ENCODE assay signal across 9 cellular contexts in the genomic region with DNA sequence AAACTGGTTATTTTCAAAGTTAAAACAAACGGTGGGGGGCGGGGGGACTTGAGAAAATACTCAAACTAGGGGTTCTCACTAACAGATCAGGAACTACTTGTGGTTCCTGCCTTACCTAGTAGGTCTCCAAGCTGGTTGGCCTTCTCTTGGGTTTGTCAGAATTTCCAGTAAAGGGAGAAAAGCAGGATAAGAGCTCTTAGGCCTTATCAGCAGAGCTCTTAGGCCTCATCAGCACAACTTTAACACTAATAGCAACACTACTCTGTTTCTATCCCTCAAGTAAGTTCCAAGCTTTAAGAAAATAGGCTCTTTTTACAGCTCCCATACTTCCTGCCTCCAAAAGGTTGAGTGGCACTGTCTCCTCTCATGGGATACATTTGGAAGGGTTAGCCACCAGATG. TPM values are rescaled to one million over a fixed set of nuclear protein-coding genes. Genes with fewer than 3 reads are reported as not detected.
A peak's percentile ranks its signal among the peaks of the same experiment; 100 is the strongest.
DNase-seq lines count a peak whose midpoint lies in the region; ATAC-seq and TF ChIP-seq lines count a peak whose summit lies in the region.
"Had no signal": no experiment of that assay in that cellular context is flagged by ENCODE, and none has a peak within 500 bp of the region (broad histone marks: within the 10 kb centered on the region; RNA-seq: fewer than 3 reads in every experiment).

No MANE protein-coding gene starts in this region.

- H3K27me3 ChIP-seq in osteoblast (ENCODE audit: insufficient read depth, low read length), result no peaks in the 10 kb centered on the region

- H3K9me3 Mint-ChIP-seq in endothelial cell (ENCODE audit: unreplicated experiment), result no peaks in the 10 kb centered on the region
- H3K9me3 Mint-ChIP-seq: activated naive CD8-positive, alpha-beta T cell treated with anti-CD3 and anti-CD28 coated beads, Interleukin-2, amount 10 ng/mL, durations not matched to agents 7 days and 5 days had no signal

- no peaks in the 10 kb centered on the region for H3K9me3 ChIP-seq in osteoblast (ENCODE audit: low read depth, low read length)

- H3K4me3 ChIP-seq in osteoblast (ENCODE audit: insufficient read depth, low read length), result no peak overlapping the region

- TF ChIP-seq CTCF in endothelial cell (IDR thresholded peaks at IDR 0.05; ENCODE audit: unreplicated experiment), result no peak
- no peak for TF ChIP-seq CTCF in osteoblast (IDR thresholded peaks at IDR 0.05; ENCODE audit: extremely low read depth, low read depth, low read length)

- H3K27me3 Mint-ChIP-seq in endothelial cell (ENCODE audit: unreplicated experiment), result peaks cover 6% of the 10 kb centered on the region
- H3K27me3 Mint-ChIP-seq: activated naive CD8-positive, alpha-beta T cell treated with anti-CD3 and anti-CD28 coated beads, Interleukin-2, amount 10 ng/mL, durations not matched to agents 7 days and 5 days had no signal

- peaks cover 18% of the 10 kb centered on the region for H3K4me1 ChIP-seq in osteoblast (ENCODE audit: insufficient read depth, low read length)

- no peak overlapping the region for H3K4me2 ChIP-seq in osteoblast (ENCODE audit: insufficient read depth, low read length)

- peaks cover 75% of the 10 kb centered on the region for H4K20me1 ChIP-seq in osteoblast (ENCODE audit: insufficient read depth, low read length)

- peaks cover 35% of the 10 kb centered on the region for H3K4me1 Mint-ChIP-seq in endothelial cell (ENCODE audit: unreplicated experiment)

- H3K36me3 ChIP-seq in osteoblast (ENCODE audit: insufficient read depth, low read length), result no peaks in the 10 kb centered on the region

- peaks cover 93% of the 10 kb centered on the region for H3K79me2 ChIP-seq in osteoblast (ENCODE audit: insufficient read depth, low read length)

- no peak overlapping the region for H2AFZ ChIP-seq in osteoblast (ENCODE audit: low read length)

- peak; percentile 25 for DNase-seq in ELF-1 (ENCODE audit: low read depth, low spot score)
- DNase-seq in OCI-M2 (lab: John Stamatoyannopoulos, UW; ENCODE audit: unreplicated experiment), result peak; percentile 17
- no peak for DNase-seq in endothelial cell (ENCODE audit: low spot score)
- DNase-seq in osteoblast (ENCODE audit: insufficient read length, low spot score, missing footprints), result no peak
- no peak for DNase-seq in SIG-M5 treated with dmso at 0.1 percent for 504 hours (lab: John Stamatoyannopoulos, UW; ENCODE audit: unreplicated experiment)
- DNase-seq in Ammon's horn (ENCODE audit: low spot score), result no peak
- DNase-seq in effector CD4-positive, alpha-beta T cell, result no peak
- DNase-seq: activated naive CD8-positive, alpha-beta T cell treated with anti-CD3 and anti-CD28 coated beads, Interleukin-2, amount 10 ng/mL, durations not matched to agents 7 days and 5 days had no signal

- peak overlapping the region; percentile 32 for H3K27ac ChIP-seq in osteoblast (ENCODE audit: low read depth, low read length)

- ATAC-seq in HG02852 (IDR thresholded peaks at IDR 0.05; ENCODE audit: unreplicated experiment), result no peak

- peaks cover 6% of the 10 kb centered on the region for H3K36me3 Mint-ChIP-seq in endothelial cell (ENCODE audit: low read depth, unreplicated experiment)

- peak overlapping the region; percentile 34 for H3K27ac Mint-ChIP-seq in endothelial cell (ENCODE audit: unreplicated experiment)

- H3K4me3 Mint-ChIP-seq in endothelial cell (ENCODE audit: unreplicated experiment), result no peak overlapping the region
- H3K4me3 Mint-ChIP-seq: activated naive CD8-positive, alpha-beta T cell treated with anti-CD3 and anti-CD28 coated beads, Interleukin-2, amount 10 ng/mL, durations not matched to agents 7 days and 5 days had no signal

RNA-seq across cellular contexts. Expression of gene FBXO11, which starts 6.4 kb away (rescaled TPM):
- 84.6 TPM for total RNA-seq in endothelial cell (ENCODE audit: unreplicated experiment)
- total RNA-seq in osteoblast, result 56.6 and 57.9 TPM in 2 replicates

Comparison
In these comparisons a context has a peak if more than half of its experiments do, and no peak if none do; other contexts are left out.
1. DNase-seq: peak in ELF-1 (single experiment) and OCI-M2 (single experiment); none in endothelial cell (single experiment), osteoblast (single experiment), SIG-M5 treated with dmso at 0.1 percent for 504 hours (single experiment), Ammon's horn (single experiment) and effector CD4-positive, alpha-beta T cell (single experiment).